In genomic region chr16:56558024-56558747, GRCh38 we compare ENCODE assay signal across 1 cellular context.
TF ChIP-seq lines count a peak whose summit lies in the region.

No MANE protein-coding gene starts in this region.

TF ChIP-seq in HEK293, 187 proteins besides CTCF, POLR2A, EP300 and RAD21 (continued from another document):
- TF ChIP-seq ZNF449 (tag by site-specific recombination; IDR thresholded peaks at IDR 0.05) = no peak
- peak; percentile 75 for TF ChIP-seq ZBTB17 (tag by site-specific recombination; IDR thresholded peaks at IDR 0.05)
- TF ChIP-seq ZNF658 (tag by site-specific recombination; IDR thresholded peaks at IDR 0.05) = no peak
- TF ChIP-seq, protein P1, sequence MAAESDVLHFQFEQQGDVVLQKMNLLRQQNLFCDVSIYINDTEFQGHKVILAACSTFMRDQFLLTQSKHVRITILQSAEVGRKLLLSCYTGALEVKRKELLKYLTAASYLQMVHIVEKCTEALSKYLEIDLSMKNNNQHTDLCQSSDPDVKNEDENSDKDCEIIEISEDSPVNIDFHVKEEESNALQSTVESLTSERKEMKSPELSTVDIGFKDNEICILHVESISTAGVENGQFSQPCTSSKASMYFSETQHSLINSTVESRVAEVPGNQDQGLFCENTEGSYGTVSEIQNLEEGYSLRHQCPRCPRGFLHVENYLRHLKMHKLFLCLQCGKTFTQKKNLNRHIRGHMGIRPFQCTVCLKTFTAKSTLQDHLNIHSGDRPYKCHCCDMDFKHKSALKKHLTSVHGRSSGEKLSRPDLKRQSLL (tag by site-specific recombination; IDR thresholded peaks at IDR 0.05) = no peak
- TF ChIP-seq ZNF777 (tag by site-specific recombination; IDR thresholded peaks at IDR 0.05; ENCODE audit: borderline replicate concordance) = no peak
- no peak for TF ChIP-seq TCF7L2 (IDR thresholded peaks at IDR 0.05; ENCODE audit: borderline replicate concordance, low read depth, low read length)
- TF ChIP-seq SALL2 (tag by site-specific recombination; IDR thresholded peaks at IDR 0.05; ENCODE audit: borderline replicate concordance) = no peak
- TF ChIP-seq KLF9 (tag by site-specific recombination; IDR thresholded peaks at IDR 0.05; ENCODE audit: low read depth) = no peak
- no peak for TF ChIP-seq ZNF223 (tag by site-specific recombination; IDR thresholded peaks at IDR 0.05)
- no peak for TF ChIP-seq YY1 (tag by site-specific recombination; IDR thresholded peaks at IDR 0.05)
- TF ChIP-seq ZNF510 (tag by site-specific recombination; IDR thresholded peaks at IDR 0.05; ENCODE audit: insufficient replicate concordance) = no peak
- TF ChIP-seq ZFP69B (tag by site-specific recombination; IDR thresholded peaks at IDR 0.05) = no peak
- no peak for TF ChIP-seq ZNF701 (tag by site-specific recombination; IDR thresholded peaks at IDR 0.05)
- TF ChIP-seq ZNF654 (tag by site-specific recombination; IDR thresholded peaks at IDR 0.05; ENCODE audit: low read depth) = no peak
- TF ChIP-seq PRDM1 (tag by site-specific recombination; IDR thresholded peaks at IDR 0.05) = peak; percentile 53
- no peak for TF ChIP-seq YY2 (tag by site-specific recombination; IDR thresholded peaks at IDR 0.05)
- no peak for TF ChIP-seq ZBTB44 (tag by site-specific recombination; IDR thresholded peaks at IDR 0.05)
- no peak for TF ChIP-seq ZNF354C (tag by site-specific recombination; IDR thresholded peaks at IDR 0.05; ENCODE audit: borderline replicate concordance, low read depth)
- no peak for TF ChIP-seq ZNF423 (tag by site-specific recombination; IDR thresholded peaks at IDR 0.05)
- TF ChIP-seq ZNF692 (tag by site-specific recombination; IDR thresholded peaks at IDR 0.05) = no peak
- no peak for TF ChIP-seq ZBTB21 (tag by site-specific recombination; IDR thresholded peaks at IDR 0.05)
- TF ChIP-seq ZFP41 (tag by site-specific recombination; IDR thresholded peaks at IDR 0.05; ENCODE audit: borderline replicate concordance) = no peak
- TF ChIP-seq ZNF664 (tag by site-specific recombination; IDR thresholded peaks at IDR 0.05) = no peak
- TF ChIP-seq ZNF175 (tag by site-specific recombination; IDR thresholded peaks at IDR 0.05) = no peak
- TF ChIP-seq HOXD13 (CRISPR knock-in tag; IDR thresholded peaks at IDR 0.05; ENCODE audit: borderline replicate concordance) = no peak
- no peak for TF ChIP-seq BCL11B (tag by site-specific recombination; IDR thresholded peaks at IDR 0.05; ENCODE audit: low read depth)
- no peak for TF ChIP-seq OSR2 (tag by site-specific recombination; IDR thresholded peaks at IDR 0.05)
- no peak for TF ChIP-seq ZBTB7A (tag by site-specific recombination; IDR thresholded peaks at IDR 0.05; ENCODE audit: low read depth)
- no peak for TF ChIP-seq GLI2 (tag by site-specific recombination; IDR thresholded peaks at IDR 0.05; ENCODE audit: borderline replicate concordance, low read depth)
- no peak for TF ChIP-seq ZNF596 (tag by site-specific recombination; IDR thresholded peaks at IDR 0.05)
- no peak for TF ChIP-seq BCL6B (tag by site-specific recombination; IDR thresholded peaks at IDR 0.05)
- TF ChIP-seq, protein P2, sequence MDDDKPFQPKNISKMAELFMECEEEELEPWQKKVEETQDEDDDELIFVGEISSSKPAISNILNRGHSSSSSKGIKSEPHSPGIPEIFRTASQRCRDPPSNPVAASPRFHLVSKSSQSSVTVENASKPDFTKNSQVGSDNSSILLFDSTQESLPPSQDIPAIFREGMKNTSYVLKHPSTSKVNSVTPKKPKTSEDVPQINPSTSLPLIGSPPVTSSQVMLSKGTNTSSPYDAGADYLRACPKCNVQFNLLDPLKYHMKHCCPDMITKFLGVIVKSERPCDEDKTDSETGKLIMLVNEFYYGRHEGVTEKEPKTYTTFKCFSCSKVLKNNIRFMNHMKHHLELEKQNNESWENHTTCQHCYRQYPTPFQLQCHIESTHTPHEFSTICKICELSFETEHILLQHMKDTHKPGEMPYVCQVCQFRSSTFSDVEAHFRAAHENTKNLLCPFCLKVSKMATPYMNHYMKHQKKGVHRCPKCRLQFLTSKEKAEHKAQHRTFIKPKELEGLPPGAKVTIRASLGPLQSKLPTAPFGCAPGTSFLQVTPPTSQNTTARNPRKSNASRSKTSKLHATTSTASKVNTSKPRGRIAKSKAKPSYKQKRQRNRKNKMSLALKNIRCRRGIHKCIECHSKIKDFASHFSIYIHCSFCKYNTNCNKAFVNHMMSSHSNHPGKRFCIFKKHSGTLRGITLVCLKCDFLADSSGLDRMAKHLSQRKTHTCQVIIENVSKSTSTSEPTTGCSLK (tag by site-specific recombination; IDR thresholded peaks at IDR 0.05) = no peak
- no peak for TF ChIP-seq ZFP37 (tag by site-specific recombination; IDR thresholded peaks at IDR 0.05)
- TF ChIP-seq ZNF416 (tag by site-specific recombination; IDR thresholded peaks at IDR 0.05) = no peak
- TF ChIP-seq ZBTB11 (tag by site-specific recombination; conservative IDR thresholded peaks at IDR 0.05; ENCODE audit: low read depth) = 0 out of 2 replicates have a peak, but pooled peaks have one; percentile 26
- no peak for TF ChIP-seq ZSCAN5A (tag by site-specific recombination; IDR thresholded peaks at IDR 0.05)
- no peak for TF ChIP-seq GFI1B (tag by site-specific recombination; IDR thresholded peaks at IDR 0.05)
- no peak for TF ChIP-seq ZNF239 (tag by site-specific recombination; IDR thresholded peaks at IDR 0.05)
- no peak for TF ChIP-seq ZNF561 (tag by site-specific recombination; IDR thresholded peaks at IDR 0.05; ENCODE audit: borderline replicate concordance)
- 0 out of 2 replicates have a peak, but pooled peaks have one; percentile 19 for TF ChIP-seq ZIC2 (tag by site-specific recombination; IDR thresholded peaks at IDR 0.05)
- no peak for TF ChIP-seq ZNF837 (tag by site-specific recombination; IDR thresholded peaks at IDR 0.05)
- no peak for TF ChIP-seq ZFP3 (tag by site-specific recombination; IDR thresholded peaks at IDR 0.05; ENCODE audit: low read depth)
- peak; percentile 30; the same call in 1 of the 2 replicates for TF ChIP-seq GLIS2 (tag by site-specific recombination; IDR thresholded peaks at IDR 0.05)
- TF ChIP-seq ZNF76 (tag by site-specific recombination; IDR thresholded peaks at IDR 0.05; ENCODE audit: borderline replicate concordance, low read depth) = no peak; the same call in 1 of the 2 replicates
- TF ChIP-seq ZNF660 (tag by site-specific recombination; IDR thresholded peaks at IDR 0.05) = peak; percentile 72; the same call in 1 of the 2 replicates
